ENCODE assay signal across 7 cellular contexts in the genomic region with DNA sequence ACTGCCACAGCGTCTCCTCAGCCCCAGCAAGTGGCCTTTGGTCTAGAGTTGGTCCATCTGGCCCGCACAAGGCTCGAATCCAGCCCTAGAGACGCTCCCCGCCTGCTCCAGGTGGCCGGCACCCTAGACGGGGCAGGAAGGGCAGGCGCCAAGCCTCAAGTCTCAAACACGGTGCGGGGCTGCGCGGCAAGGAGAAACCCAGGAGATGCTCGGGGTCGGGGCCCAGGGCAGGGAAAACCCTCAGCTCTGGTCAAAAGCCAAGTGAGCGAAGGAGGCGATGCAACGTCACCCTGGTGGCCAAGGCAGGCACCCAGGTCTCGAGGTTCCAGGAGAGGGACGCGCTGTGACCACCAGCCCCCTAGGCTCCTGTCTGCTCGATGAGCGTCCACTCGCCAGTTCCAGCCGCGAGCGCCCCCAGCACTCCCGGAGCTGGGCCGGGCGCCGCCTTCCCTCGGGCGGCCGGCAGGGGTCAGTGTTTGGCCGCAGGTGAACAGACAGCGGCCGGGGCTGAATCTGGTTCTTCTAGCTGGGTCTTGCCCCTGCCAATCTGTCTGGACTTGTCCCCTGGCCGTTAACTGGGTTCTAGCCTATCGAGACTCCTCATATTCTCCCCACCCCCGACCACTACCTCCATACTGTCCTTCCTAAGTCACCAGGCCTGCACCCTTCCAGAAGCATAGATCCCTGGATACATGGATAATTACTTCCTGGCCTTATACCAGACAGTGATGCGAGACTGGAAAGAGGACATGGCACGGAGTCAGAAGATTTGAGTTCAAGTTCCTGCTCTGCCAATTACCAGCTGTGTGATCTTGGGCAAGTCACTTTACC. TPM values are rescaled to one million over a fixed set of nuclear protein-coding genes. Genes with fewer than 3 reads are reported as not detected.
A peak's percentile ranks its signal among the peaks of the same experiment; 100 is the strongest.
DNase-seq lines count a peak whose midpoint lies in the region; FAIRE-seq and TF ChIP-seq lines count a peak whose summit lies in the region.

No MANE protein-coding gene starts in this region.

- no peaks in the 10 kb centered on the region for H3K79me2 ChIP-seq in KMS-11 (ENCODE audit: insufficient read depth, low read depth)

- H3K4me3 Mint-ChIP-seq in glutamatergic neuron (ENCODE audit: unreplicated experiment): no peak overlapping the region
- H3K4me3 Mint-ChIP-seq in type B pancreatic cell: no peak overlapping the region

- H3K27me3 Mint-ChIP-seq in glutamatergic neuron (ENCODE audit: unreplicated experiment): peaks cover 9% of the 10 kb centered on the region
- peaks cover 97% of the 10 kb centered on the region for H3K27me3 Mint-ChIP-seq in type B pancreatic cell

- in situ Hi-C loops in SK-MEL-5 (cut with HindIII; ENCODE audit: low pct_unique_long_range_greater_than_20kb, low sequenced_read_pairs): no loop called here

- FAIRE-seq in GM12892 (lab: Jason Lieb, UNC): peak; percentile 87

- H3K27me3 ChIP-seq in KMS-11 (ENCODE audit: insufficient read depth, low read depth) (no peaks in the 10 kb centered on the region; the same call in 1 of the 2 replicates), ovary (no peaks in the 10 kb centered on the region)

- H4K20me1 ChIP-seq in KMS-11 (ENCODE audit: insufficient read depth): no peaks in the 10 kb centered on the region

- no peak overlapping the region for H3K4me3 ChIP-seq in KMS-11 (IDR thresholded peaks at IDR 0.05; ENCODE audit: insufficient read depth, low read depth, low read length)
- no peak overlapping the region for H3K4me3 ChIP-seq in ovary

- peak; percentile 67 for DNase-seq in GM12892 (ENCODE audit: insufficient read length)
- peak; percentile 75 for DNase-seq in SK-MEL-5 (ENCODE audit: low read depth, low spot score)
- DNase-seq in activated naive CD4-positive, alpha-beta T cell (lab: John Stamatoyannopoulos, UW): peak; percentile 42 to 69 (median 48)
- DNase-seq in glutamatergic neuron: peak; percentile 88
- peak; percentile 12 to 59 (median 22) for DNase-seq in ovary
- DNase-seq in type B pancreatic cell (ENCODE audit: extremely low spot score, unreplicated experiment): peak; percentile 75

- TF ChIP-seq EP300 in ovary (IDR thresholded peaks at IDR 0.05): no peak

- H3K27ac ChIP-seq in KMS-11 (no peak overlapping the region), ovary (no peak overlapping the region)

- H3K27ac Mint-ChIP-seq in glutamatergic neuron (ENCODE audit: unreplicated experiment) (no peak overlapping the region), type B pancreatic cell (no peak overlapping the region)

- H3K36me3 ChIP-seq in KMS-11 (ENCODE audit: insufficient read depth) (no peaks in the 10 kb centered on the region), ovary (no peaks in the 10 kb centered on the region)

- 5 to 7% (median 7%) methylated on average over 41 of the region's 41 CpGs for WGBS in ovary, 3 donors

- TF ChIP-seq POLR2A in GM12892 (IDR thresholded peaks at IDR 0.05; ENCODE audit: low read depth, low read length) (no peak), ovary (IDR thresholded peaks at IDR 0.05) (no peak)

- peak overlapping the region; percentile 51 for H3K4me2 ChIP-seq in KMS-11

- no peaks in the 10 kb centered on the region for H3K9me3 ChIP-seq in ovary

- H3K4me1 ChIP-seq in KMS-11 (ENCODE audit: low read depth, poor library complexity, severe bottlenecking) (no peaks in the 10 kb centered on the region), ovary (ENCODE audit: insufficient read depth) (peaks cover 4% of the 10 kb centered on the region)

- intact Hi-C loops in ovary (cut with DNase I): loop anchor here in 1 of 4 donors (5.0 kb wide), 1 partner anchor 204 kb away; no protein-coding TSS in a partner anchor

- TF ChIP-seq CTCF in KMS-11 (conservative IDR thresholded peaks at IDR 0.05; ENCODE audit: low read depth, low read length): peak; percentile 93
- TF ChIP-seq CTCF in glutamatergic neuron (IDR thresholded peaks at IDR 0.05; ENCODE audit: partially characterized antibody, unreplicated experiment): peak; percentile 98
- TF ChIP-seq CTCF in ovary (IDR thresholded peaks at IDR 0.05): peak; percentile 7 to 39 (median 23)
- TF ChIP-seq CTCF in type B pancreatic cell (conservative IDR thresholded peaks at IDR 0.05): peak; percentile 99

- H3K4me1 Mint-ChIP-seq in glutamatergic neuron (ENCODE audit: low read depth, unreplicated experiment) (no peaks in the 10 kb centered on the region), type B pancreatic cell (ENCODE audit: unreplicated experiment) (no peaks in the 10 kb centered on the region)

- H3K9me3 Mint-ChIP-seq in glutamatergic neuron (ENCODE audit: unreplicated experiment) (peaks cover 2% of the 10 kb centered on the region), type B pancreatic cell (no peaks in the 10 kb centered on the region)

- H2AFZ ChIP-seq in KMS-11 (ENCODE audit: low read depth): peak overlapping the region; percentile 58

- H3K36me3 Mint-ChIP-seq in glutamatergic neuron (ENCODE audit: unreplicated experiment) (peaks cover 5% of the 10 kb centered on the region), type B pancreatic cell (no peaks in the 10 kb centered on the region)

- no peak overlapping the region for H3K9ac ChIP-seq in KMS-11

RNA-seq across cellular contexts. Expression of a gene that starts 44.0 kb away (rescaled TPM):
- polyA plus RNA-seq in GM12892 (2012; ENCODE audit: missing spikeins): not detected
- total RNA-seq in SK-MEL-5 (2014; rRNA removed; shearing (Covaris generic)): not detected in 2 replicates
- not detected in 2 replicates for polyA plus RNA-seq in SK-MEL-5 (2015; cell fraction: cytosol; rRNA removed)
- polyA plus RNA-seq in SK-MEL-5 (2015; cell fraction: nucleus; rRNA removed): not detected in 2 replicates
- not detected for total RNA-seq in glutamatergic neuron (ENCODE audit: unreplicated experiment)
- total RNA-seq in ovary: not detected
- polyA plus RNA-seq in ovary: not detected
- 0.88 TPM in 1 of 2 replicates, not detected in the other for total RNA-seq in type B pancreatic cell (ENCODE audit: low replicate concordance)

RNA-seq across cellular contexts. Expression of a gene that starts 44.6 kb away (rescaled TPM):
- not detected for polyA plus RNA-seq in GM12892 (2012; ENCODE audit: missing spikeins)
- total RNA-seq in SK-MEL-5 (2014; rRNA removed; shearing (Covaris generic)): 0.56 and 0.71 TPM in 2 replicates
- 0.23 TPM in 1 of 2 replicates, not detected in the other for polyA plus RNA-seq in SK-MEL-5 (2015; cell fraction: cytosol; rRNA removed)
- not detected in 2 replicates for polyA plus RNA-seq in SK-MEL-5 (2015; cell fraction: nucleus; rRNA removed)
- total RNA-seq in glutamatergic neuron (ENCODE audit: unreplicated experiment) (not detected), ovary (not detected), type B pancreatic cell (ENCODE audit: low replicate concordance) (not detected in 2 replicates)
- not detected for polyA plus RNA-seq in ovary

RNA-seq across cellular contexts. Expression of a gene that starts 50.2 kb away (rescaled TPM):
- polyA plus RNA-seq in GM12892 (2012; ENCODE audit: missing spikeins): not detected
- total RNA-seq in SK-MEL-5 (2014; rRNA removed; shearing (Covaris generic)): 3.7 and 4.8 TPM in 2 replicates
- 4.7 and 4.9 TPM in 2 replicates for polyA plus RNA-seq in SK-MEL-5 (2015; cell fraction: cytosol; rRNA removed)
- polyA plus RNA-seq in SK-MEL-5 (2015; cell fraction: nucleus; rRNA removed): 0.35 and 0.73 TPM in 2 replicates
- 0.20 TPM for total RNA-seq in glutamatergic neuron (ENCODE audit: unreplicated experiment)
- total RNA-seq in ovary: under 1 TPM in 1 of 7 donors, not detected in 6; 0.38 TPM
- not detected for polyA plus RNA-seq in ovary
- 0.59 TPM in 1 of 2 replicates, not detected in the other for total RNA-seq in type B pancreatic cell (ENCODE audit: low replicate concordance)

RNA-seq across cellular contexts. Expression of a gene that starts 52.2 kb away (rescaled TPM):
- polyA plus RNA-seq in GM12892 (2012; ENCODE audit: missing spikeins): 0.38 TPM
- total RNA-seq in SK-MEL-5 (2014; rRNA removed; shearing (Covaris generic)): 2.2 and 3.3 TPM in 2 replicates
- polyA plus RNA-seq in SK-MEL-5 (2015; cell fraction: cytosol; rRNA removed): 6.2 and 7.0 TPM in 2 replicates
- 2.2 and 7.6 TPM in 2 replicates for polyA plus RNA-seq in SK-MEL-5 (2015; cell fraction: nucleus; rRNA removed)
- total RNA-seq in glutamatergic neuron (ENCODE audit: unreplicated experiment): not detected
- total RNA-seq in ovary: under 1 TPM in 4 of 7 donors, not detected in 3; 0.10 to 0.36 (median 0.12) TPM
- polyA plus RNA-seq in ovary: under 1 TPM in 1 of 2 donors, not detected in 1; 0.27 TPM
- total RNA-seq in type B pancreatic cell (ENCODE audit: low replicate concordance): 1.6 and 9.4 TPM in 2 replicates

Comparison
In these comparisons a context has a peak if more than half of its experiments do, and no peak if none do; other contexts are left out.
1. DNase-seq: peak in every context shown above with its lines; median percentile 88 in glutamatergic neuron; 75 in SK-MEL-5; 75 in type B pancreatic cell; 67 in GM12892; 48 in activated naive CD4-positive, alpha-beta T cell; 22 in ovary.
2. CTCF ChIP-seq: peak in every context shown above with its lines; median percentile 99 in type B pancreatic cell; 98 in glutamatergic neuron; 93 in KMS-11; 23 in ovary.